ENCODE assay signal across 7 cellular contexts in the genomic region with DNA sequence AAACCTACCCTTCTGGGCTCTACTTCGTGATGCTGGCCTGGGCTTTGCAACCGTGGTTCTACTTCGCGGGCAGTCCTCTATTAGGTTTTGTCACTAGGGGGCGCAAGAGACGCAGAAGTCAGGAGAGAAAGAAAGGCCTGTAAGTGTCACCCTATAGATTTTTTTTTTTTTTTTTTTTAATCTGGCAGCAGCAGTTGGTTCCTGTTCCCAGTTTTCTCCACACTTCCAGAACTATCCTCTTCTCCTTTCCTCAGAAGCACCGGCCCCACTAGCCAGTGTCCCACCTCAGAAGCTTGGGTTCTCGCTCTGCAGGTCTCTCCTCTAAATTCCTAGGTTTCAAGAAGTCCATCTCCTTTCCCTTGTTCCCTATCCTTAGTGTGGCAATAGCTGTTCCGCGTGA. TPM values are rescaled to one million over a fixed set of nuclear protein-coding genes. Genes with fewer than 3 reads are reported as not detected.
DNase-seq lines count a peak whose midpoint lies in the region; ATAC-seq and TF ChIP-seq lines count a peak whose summit lies in the region.
"Had no signal": no experiment of that assay in that cellular context is flagged by ENCODE, and none has a peak within 500 bp of the region (broad histone marks: within the 10 kb centered on the region; RNA-seq: fewer than 3 reads in every experiment).

No MANE protein-coding gene starts in this region.

- no peaks in the 10 kb centered on the region for H3K27me3 ChIP-seq in gastroesophageal sphincter
- H3K27me3 ChIP-seq in right atrium auricular region, result no peaks in the 10 kb centered on the region

- ATAC-seq in gastroesophageal sphincter, result no peak

- TF ChIP-seq POLR2A in gastroesophageal sphincter (IDR thresholded peaks at IDR 0.05), result no peak

- H3K4me3 ChIP-seq in gastroesophageal sphincter (no peak overlapping the region), right atrium auricular region (no peak overlapping the region)

- no peaks in the 10 kb centered on the region for H3K9me3 ChIP-seq in gastroesophageal sphincter
- no peaks in the 10 kb centered on the region for H3K9me3 ChIP-seq in right atrium auricular region

- H3K36me3 ChIP-seq in gastroesophageal sphincter (no peaks in the 10 kb centered on the region), right atrium auricular region (no peaks in the 10 kb centered on the region)

- 28 to 31% methylated on average over 10 of the region's 10 CpGs for WGBS in gastroesophageal sphincter (ENCODE audit: low coverage in 1 of 2), 2 donors

- peak; percentile 94 for TF ChIP-seq CTCF in VCaP (conservative IDR thresholded peaks at IDR 0.05)
- peak in 3 of 4 experiments; percentile 9 to 55 (median 19) for TF ChIP-seq CTCF in gastroesophageal sphincter (IDR thresholded peaks at IDR 0.05)
- TF ChIP-seq CTCF in right atrium auricular region (IDR thresholded peaks at IDR 0.05), result peak in 1 of 2 donors; percentile 58

- H3K27ac ChIP-seq in VCaP (no peak overlapping the region), gastroesophageal sphincter (no peak overlapping the region), right atrium auricular region (no peak overlapping the region)

- no peak for TF ChIP-seq EP300 in gastroesophageal sphincter (IDR thresholded peaks at IDR 0.05)

- DNase-seq in D341Med (ENCODE audit: low spot score) (peak; percentile 48), LHCN-M2 (ENCODE audit: low read depth) (peak; percentile 47), right atrium auricular region (ENCODE audit: low spot score) (no peak)
- peak; percentile 5 to 11 for DNase-seq in stimulated activated CD8-positive, alpha-beta memory T cell treated with anti-CD3 and anti-CD28 coated beads, Interleukin-7, amount 100 ng/mL, for 4 hours (ENCODE audit: low read depth in 2 of 2)

- H3K4me1 ChIP-seq in gastroesophageal sphincter, result no peaks in the 10 kb centered on the region
- no peaks in the 10 kb centered on the region for H3K4me1 ChIP-seq in right atrium auricular region

RNA-seq across cellular contexts. Expression of a gene that starts 9.1 kb away (rescaled TPM):
- total RNA-seq in LHCN-M2 (2014; rRNA removed), result not detected in 2 replicates
- polyA plus RNA-seq in LHCN-M2 (2012), result not detected
- total RNA-seq in gastroesophageal sphincter, result not detected
- not detected for total RNA-seq in right atrium auricular region
- total RNA-seq: activated CD8-positive, alpha-beta memory T cell treated with anti-CD3 and anti-CD28 coated beads for 36 hours had no signal

RNA-seq across cellular contexts. Expression of a gene that starts 21.0 kb away (rescaled TPM):
- not detected in 2 replicates for total RNA-seq in LHCN-M2 (2014; rRNA removed)
- not detected for polyA plus RNA-seq in LHCN-M2 (2012)
- total RNA-seq in gastroesophageal sphincter, result not detected
- not detected for total RNA-seq in right atrium auricular region
- total RNA-seq: activated CD8-positive, alpha-beta memory T cell treated with anti-CD3 and anti-CD28 coated beads for 36 hours had no signal

RNA-seq across cellular contexts. Expression of a gene that starts 31.2 kb away (rescaled TPM):
- not detected in 2 replicates for total RNA-seq in LHCN-M2 (2014; rRNA removed)
- not detected for polyA plus RNA-seq in LHCN-M2 (2012)
- not detected for total RNA-seq in gastroesophageal sphincter
- not detected for total RNA-seq in right atrium auricular region
- total RNA-seq: activated CD8-positive, alpha-beta memory T cell treated with anti-CD3 and anti-CD28 coated beads for 36 hours had no signal

RNA-seq across cellular contexts. Expression of a gene that starts 31.8 kb away (rescaled TPM):
- total RNA-seq in LHCN-M2 (2014; rRNA removed) (not detected in 2 replicates), gastroesophageal sphincter (not detected), right atrium auricular region (not detected)
- not detected for polyA plus RNA-seq in LHCN-M2 (2012)
- total RNA-seq: activated CD8-positive, alpha-beta memory T cell treated with anti-CD3 and anti-CD28 coated beads for 36 hours had no signal

RNA-seq across cellular contexts. Expression of a gene that starts 40.5 kb away (rescaled TPM):
- total RNA-seq in LHCN-M2 (2014; rRNA removed), result not detected in 2 replicates
- polyA plus RNA-seq in LHCN-M2 (2012), result not detected
- total RNA-seq in gastroesophageal sphincter, result not detected
- not detected for total RNA-seq in right atrium auricular region
- total RNA-seq: activated CD8-positive, alpha-beta memory T cell treated with anti-CD3 and anti-CD28 coated beads for 36 hours had no signal
